10 cellular contexts compared by ENCODE assay signal in genomic region chr6:15331143-15331542, GRCh38.
DNase-seq lines count a peak whose midpoint lies in the region; ATAC-seq and TF ChIP-seq lines count a peak whose summit lies in the region.
"Had no signal": no experiment of that assay in that cellular context is flagged by ENCODE, and none has a peak within 500 bp of the region (broad histone marks: within the 10 kb centered on the region; RNA-seq: fewer than 3 reads in every experiment).

No MANE protein-coding gene starts in this region.

- no TSS peak for BruUV-seq in Caco-2 (replicated peaks; lab: Mats Ljungman, UMichigan)

- H3K9me3 ChIP-seq in KOPT-K1 (ENCODE audit: insufficient read depth, low read length, poor library complexity, severe bottlenecking) (no peaks in the 10 kb centered on the region), Caco-2 (no peaks in the 10 kb centered on the region)

- H3K4me1 ChIP-seq in Caco-2: no peaks in the 10 kb centered on the region

- DNase-seq in NOMO-1 treated with DMSO at 0.1 percent for 48 hours (lab: John Stamatoyannopoulos, UW; ENCODE audit: unreplicated experiment): peak; percentile 13
- no peak for DNase-seq in NOMO-1 treated with dmso at 0.1 percent for 144 hours (lab: John Stamatoyannopoulos, UW; ENCODE audit: unreplicated experiment)
- no peak for DNase-seq in central memory CD8-positive, alpha-beta T cell (ENCODE audit: low spot score in 2 of 2)
- peak; percentile 81 for DNase-seq in renal cortical epithelial cell (ENCODE audit: low read depth)
- DNase-seq in MV-4-11 (lab: John Stamatoyannopoulos, UW): no peak
- no peak for DNase-seq in Caco-2
- no peak for DNase-seq in RPMI8226
- DNase-seq: NCI-H2227 treated with DMSO at 0.1 percent for 48 hours, T-helper 17 cell had no signal

- peak overlapping the region; percentile 77 for H3K27ac Mint-ChIP-seq in central memory CD8-positive, alpha-beta T cell (ENCODE audit: low read depth)
- H3K27ac Mint-ChIP-seq in Caco-2 (ENCODE audit: unreplicated experiment): no peak overlapping the region
- H3K27ac Mint-ChIP-seq: T-helper 17 cell had no signal

- TF ChIP-seq CTCF in Caco-2 (IDR thresholded peaks at IDR 0.05; ENCODE audit: insufficient read depth in 1 of 2, low read depth in 1 of 2, low read length in 1 of 2, severe bottlenecking in 1 of 2, unreplicated experiment in 1 of 2): no peak

- H3K4me3 ChIP-seq in Caco-2 (ENCODE audit: low read depth, low read length): no peak overlapping the region

- no peaks in the 10 kb centered on the region for H3K9me3 Mint-ChIP-seq in central memory CD8-positive, alpha-beta T cell
- H3K9me3 Mint-ChIP-seq in Caco-2 (ENCODE audit: unreplicated experiment): no peaks in the 10 kb centered on the region

- POLR2A ChIA-PET in Caco-2 (lab: Charles Lee): no interaction called here

- no peaks in the 10 kb centered on the region for H3K27me3 Mint-ChIP-seq in central memory CD8-positive, alpha-beta T cell
- no peaks in the 10 kb centered on the region for H3K27me3 Mint-ChIP-seq in Caco-2 (ENCODE audit: insufficient read depth, unreplicated experiment)
- H3K27me3 Mint-ChIP-seq: T-helper 17 cell had no signal

- H3K4me1 Mint-ChIP-seq in central memory CD8-positive, alpha-beta T cell: peaks cover 86% of the 10 kb centered on the region
- no peaks in the 10 kb centered on the region for H3K4me1 Mint-ChIP-seq in Caco-2 (ENCODE audit: low read depth, unreplicated experiment)

- H3K36me3 ChIP-seq in KOPT-K1 (ENCODE audit: insufficient read depth, low read length): 0 out of 2 replicates have a peak, but pooled peaks cover 4% of the 10 kb centered on the region
- H3K36me3 ChIP-seq in Caco-2 (ENCODE audit: control insufficient read depth, insufficient read depth, low read length): no peaks in the 10 kb centered on the region

- peaks cover 1% of the 10 kb centered on the region for H3K36me3 Mint-ChIP-seq in central memory CD8-positive, alpha-beta T cell (ENCODE audit: insufficient read depth)
- no peaks in the 10 kb centered on the region for H3K36me3 Mint-ChIP-seq in Caco-2 (ENCODE audit: insufficient read depth, unreplicated experiment)

- H3K27ac ChIP-seq in KOPT-K1 (ENCODE audit: low read depth, low read length, poor library complexity, severe bottlenecking): peak overlapping the region; percentile 31

- CTCF ChIA-PET in Caco-2 (lab: Charles Lee): interaction anchor here (1.0 kb wide), 1 partner anchor 27 kb away, joined by 5 read pairs; no protein-coding TSS in a partner anchor

- peak overlapping the region; percentile 64 for H3K4me3 Mint-ChIP-seq in central memory CD8-positive, alpha-beta T cell
- no peak overlapping the region for H3K4me3 Mint-ChIP-seq in Caco-2 (ENCODE audit: unreplicated experiment)
- H3K4me3 Mint-ChIP-seq: T-helper 17 cell had no signal

- no peaks in the 10 kb centered on the region for H3K27me3 ChIP-seq in Caco-2 (replicated peaks; ENCODE audit: control insufficient read depth, insufficient read depth, low read length)

- intact Hi-C loops in Caco-2 (cut with micrococcal nuclease; ENCODE audit: unreplicated experiment): no loop called here

- ATAC-seq in central memory CD8-positive, alpha-beta T cell (replicated peaks; ENCODE audit: extremely low read depth, poor library complexity, severe bottlenecking): no peak
- ATAC-seq: T-helper 17 cell had no signal

Comparison
In these comparisons a context has a peak if more than half of its experiments do, and no peak if none do; other contexts are left out.
1. DNase-seq: peak in NOMO-1 treated with DMSO at 0.1 percent for 48 hours (single experiment) and renal cortical epithelial cell (single experiment); none in NOMO-1 treated with dmso at 0.1 percent for 144 hours (single experiment), central memory CD8-positive, alpha-beta T cell (0 of 2), MV-4-11 (single experiment), Caco-2 (0 of 2) and RPMI8226 (single experiment).